Comparison of ENCODE assay signal across 1 cellular context in genomic region chr11:3162410-3163240, GRCh38.
TF ChIP-seq lines count a peak whose summit lies in the region.

No MANE protein-coding gene starts in this region.

TF ChIP-seq in H1, 55 proteins besides CTCF, POLR2A, EP300 and RAD21:
- TF ChIP-seq RBBP5 (IDR thresholded peaks at IDR 0.05; ENCODE audit: borderline replicate concordance, low read depth, low read length): no peak
- TF ChIP-seq HDAC6 (IDR thresholded peaks at IDR 0.05; ENCODE audit: low read depth, low read length): no peak
- TF ChIP-seq TAF7 (optimal IDR thresholded peaks at IDR 0.05; ENCODE audit: borderline replicate concordance, low read depth, low read length): no peak
- TF ChIP-seq JUND (IDR thresholded peaks at IDR 0.05; ENCODE audit: low read length): no peak
- no peak for TF ChIP-seq SIX5 (IDR thresholded peaks at IDR 0.05; ENCODE audit: low read depth, low read length)
- TF ChIP-seq, protein P1, sequence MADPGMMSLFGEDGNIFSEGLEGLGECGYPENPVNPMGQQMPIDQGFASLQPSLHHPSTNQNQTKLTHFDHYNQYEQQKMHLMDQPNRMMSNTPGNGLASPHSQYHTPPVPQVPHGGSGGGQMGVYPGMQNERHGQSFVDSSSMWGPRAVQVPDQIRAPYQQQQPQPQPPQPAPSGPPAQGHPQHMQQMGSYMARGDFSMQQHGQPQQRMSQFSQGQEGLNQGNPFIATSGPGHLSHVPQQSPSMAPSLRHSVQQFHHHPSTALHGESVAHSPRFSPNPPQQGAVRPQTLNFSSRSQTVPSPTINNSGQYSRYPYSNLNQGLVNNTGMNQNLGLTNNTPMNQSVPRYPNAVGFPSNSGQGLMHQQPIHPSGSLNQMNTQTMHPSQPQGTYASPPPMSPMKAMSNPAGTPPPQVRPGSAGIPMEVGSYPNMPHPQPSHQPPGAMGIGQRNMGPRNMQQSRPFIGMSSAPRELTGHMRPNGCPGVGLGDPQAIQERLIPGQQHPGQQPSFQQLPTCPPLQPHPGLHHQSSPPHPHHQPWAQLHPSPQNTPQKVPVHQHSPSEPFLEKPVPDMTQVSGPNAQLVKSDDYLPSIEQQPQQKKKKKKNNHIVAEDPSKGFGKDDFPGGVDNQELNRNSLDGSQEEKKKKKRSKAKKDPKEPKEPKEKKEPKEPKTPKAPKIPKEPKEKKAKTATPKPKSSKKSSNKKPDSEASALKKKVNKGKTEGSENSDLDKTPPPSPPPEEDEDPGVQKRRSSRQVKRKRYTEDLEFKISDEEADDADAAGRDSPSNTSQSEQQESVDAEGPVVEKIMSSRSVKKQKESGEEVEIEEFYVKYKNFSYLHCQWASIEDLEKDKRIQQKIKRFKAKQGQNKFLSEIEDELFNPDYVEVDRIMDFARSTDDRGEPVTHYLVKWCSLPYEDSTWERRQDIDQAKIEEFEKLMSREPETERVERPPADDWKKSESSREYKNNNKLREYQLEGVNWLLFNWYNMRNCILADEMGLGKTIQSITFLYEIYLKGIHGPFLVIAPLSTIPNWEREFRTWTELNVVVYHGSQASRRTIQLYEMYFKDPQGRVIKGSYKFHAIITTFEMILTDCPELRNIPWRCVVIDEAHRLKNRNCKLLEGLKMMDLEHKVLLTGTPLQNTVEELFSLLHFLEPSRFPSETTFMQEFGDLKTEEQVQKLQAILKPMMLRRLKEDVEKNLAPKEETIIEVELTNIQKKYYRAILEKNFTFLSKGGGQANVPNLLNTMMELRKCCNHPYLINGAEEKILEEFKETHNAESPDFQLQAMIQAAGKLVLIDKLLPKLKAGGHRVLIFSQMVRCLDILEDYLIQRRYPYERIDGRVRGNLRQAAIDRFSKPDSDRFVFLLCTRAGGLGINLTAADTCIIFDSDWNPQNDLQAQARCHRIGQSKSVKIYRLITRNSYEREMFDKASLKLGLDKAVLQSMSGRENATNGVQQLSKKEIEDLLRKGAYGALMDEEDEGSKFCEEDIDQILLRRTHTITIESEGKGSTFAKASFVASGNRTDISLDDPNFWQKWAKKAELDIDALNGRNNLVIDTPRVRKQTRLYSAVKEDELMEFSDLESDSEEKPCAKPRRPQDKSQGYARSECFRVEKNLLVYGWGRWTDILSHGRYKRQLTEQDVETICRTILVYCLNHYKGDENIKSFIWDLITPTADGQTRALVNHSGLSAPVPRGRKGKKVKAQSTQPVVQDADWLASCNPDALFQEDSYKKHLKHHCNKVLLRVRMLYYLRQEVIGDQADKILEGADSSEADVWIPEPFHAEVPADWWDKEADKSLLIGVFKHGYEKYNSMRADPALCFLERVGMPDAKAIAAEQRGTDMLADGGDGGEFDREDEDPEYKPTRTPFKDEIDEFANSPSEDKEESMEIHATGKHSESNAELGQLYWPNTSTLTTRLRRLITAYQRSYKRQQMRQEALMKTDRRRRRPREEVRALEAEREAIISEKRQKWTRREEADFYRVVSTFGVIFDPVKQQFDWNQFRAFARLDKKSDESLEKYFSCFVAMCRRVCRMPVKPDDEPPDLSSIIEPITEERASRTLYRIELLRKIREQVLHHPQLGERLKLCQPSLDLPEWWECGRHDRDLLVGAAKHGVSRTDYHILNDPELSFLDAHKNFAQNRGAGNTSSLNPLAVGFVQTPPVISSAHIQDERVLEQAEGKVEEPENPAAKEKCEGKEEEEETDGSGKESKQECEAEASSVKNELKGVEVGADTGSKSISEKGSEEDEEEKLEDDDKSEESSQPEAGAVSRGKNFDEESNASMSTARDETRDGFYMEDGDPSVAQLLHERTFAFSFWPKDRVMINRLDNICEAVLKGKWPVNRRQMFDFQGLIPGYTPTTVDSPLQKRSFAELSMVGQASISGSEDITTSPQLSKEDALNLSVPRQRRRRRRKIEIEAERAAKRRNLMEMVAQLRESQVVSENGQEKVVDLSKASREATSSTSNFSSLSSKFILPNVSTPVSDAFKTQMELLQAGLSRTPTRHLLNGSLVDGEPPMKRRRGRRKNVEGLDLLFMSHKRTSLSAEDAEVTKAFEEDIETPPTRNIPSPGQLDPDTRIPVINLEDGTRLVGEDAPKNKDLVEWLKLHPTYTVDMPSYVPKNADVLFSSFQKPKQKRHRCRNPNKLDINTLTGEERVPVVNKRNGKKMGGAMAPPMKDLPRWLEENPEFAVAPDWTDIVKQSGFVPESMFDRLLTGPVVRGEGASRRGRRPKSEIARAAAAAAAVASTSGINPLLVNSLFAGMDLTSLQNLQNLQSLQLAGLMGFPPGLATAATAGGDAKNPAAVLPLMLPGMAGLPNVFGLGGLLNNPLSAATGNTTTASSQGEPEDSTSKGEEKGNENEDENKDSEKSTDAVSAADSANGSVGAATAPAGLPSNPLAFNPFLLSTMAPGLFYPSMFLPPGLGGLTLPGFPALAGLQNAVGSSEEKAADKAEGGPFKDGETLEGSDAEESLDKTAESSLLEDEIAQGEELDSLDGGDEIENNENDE (IDR thresholded peaks at IDR 0.05; ENCODE audit: insufficient replicate concordance, low read length): no peak
- TF ChIP-seq TAF1 (IDR thresholded peaks at IDR 0.05; ENCODE audit: low read depth, low read length): no peak
- TF ChIP-seq EZH2 (IDR thresholded peaks at IDR 0.05; ENCODE audit: low read depth, low read length, severe bottlenecking): no peak
- TF ChIP-seq ZNF274 (IDR thresholded peaks at IDR 0.05; ENCODE audit: borderline replicate concordance, extremely low read depth, low read length): no peak
- no peak for TF ChIP-seq NRF1 (IDR thresholded peaks at IDR 0.05; ENCODE audit: low read depth, low read length)
- TF ChIP-seq CEBPB (IDR thresholded peaks at IDR 0.05; ENCODE audit: low read depth, low read length): no peak
- TF ChIP-seq, protein P2, sequence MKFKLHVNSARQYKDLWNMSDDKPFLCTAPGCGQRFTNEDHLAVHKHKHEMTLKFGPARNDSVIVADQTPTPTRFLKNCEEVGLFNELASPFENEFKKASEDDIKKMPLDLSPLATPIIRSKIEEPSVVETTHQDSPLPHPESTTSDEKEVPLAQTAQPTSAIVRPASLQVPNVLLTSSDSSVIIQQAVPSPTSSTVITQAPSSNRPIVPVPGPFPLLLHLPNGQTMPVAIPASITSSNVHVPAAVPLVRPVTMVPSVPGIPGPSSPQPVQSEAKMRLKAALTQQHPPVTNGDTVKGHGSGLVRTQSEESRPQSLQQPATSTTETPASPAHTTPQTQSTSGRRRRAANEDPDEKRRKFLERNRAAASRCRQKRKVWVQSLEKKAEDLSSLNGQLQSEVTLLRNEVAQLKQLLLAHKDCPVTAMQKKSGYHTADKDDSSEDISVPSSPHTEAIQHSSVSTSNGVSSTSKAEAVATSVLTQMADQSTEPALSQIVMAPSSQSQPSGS (IDR thresholded peaks at IDR 0.05; ENCODE audit: low read length): no peak
- TF ChIP-seq POLR2AphosphoS5 (IDR thresholded peaks at IDR 0.05; ENCODE audit: low read depth, low read length): no peak
- no peak for TF ChIP-seq SIRT6 (IDR thresholded peaks at IDR 0.05; ENCODE audit: low read length)
- TF ChIP-seq SP1 (IDR thresholded peaks at IDR 0.05; ENCODE audit: low read depth, low read length): no peak
